8 cellular contexts compared by ENCODE assay signal in the genomic region with DNA sequence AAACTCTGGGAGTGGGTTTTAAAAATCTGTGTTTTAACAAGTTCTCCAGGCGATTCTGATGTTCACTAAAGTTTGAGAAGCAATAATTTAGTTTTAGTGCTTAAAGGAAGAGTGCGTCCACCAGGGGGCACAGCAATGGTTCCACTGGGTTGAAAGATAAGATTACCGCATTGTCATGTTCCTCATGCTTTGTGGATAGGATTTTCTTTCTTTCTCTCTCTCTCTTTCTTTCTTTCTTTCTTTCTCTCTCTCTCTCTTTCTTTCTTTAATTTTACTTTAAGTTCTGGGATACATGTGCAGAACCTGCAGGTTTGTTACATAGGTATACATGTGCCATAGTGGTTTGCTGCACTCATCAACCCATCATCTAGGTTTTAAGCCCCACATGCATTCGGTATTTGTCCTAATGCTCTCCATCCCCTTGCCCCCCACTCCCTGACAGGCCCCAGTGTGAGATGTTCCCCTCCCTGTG. TPM values are rescaled to one million over a fixed set of nuclear protein-coding genes. Genes with fewer than 3 reads are reported as not detected.
DNase-seq lines count a peak whose midpoint lies in the region; ATAC-seq and TF ChIP-seq lines count a peak whose summit lies in the region.
"Not testable (repeated sequence)": the region's sequence is repeated elsewhere in the genome, so short reads cannot be mapped to it uniquely, and the experiment has no call there.

No MANE protein-coding gene starts in this region.

- H3K4me1 Mint-ChIP-seq in CD4-positive, alpha-beta memory T cell: not testable (repeated sequence)
- H3K4me1 Mint-ChIP-seq in endothelial cell (ENCODE audit: unreplicated experiment): peaks cover 14% of the 10 kb centered on the region

- not testable (repeated sequence) for H3K9me3 Mint-ChIP-seq in CD4-positive, alpha-beta memory T cell; endothelial cell (ENCODE audit: unreplicated experiment)

- peak overlapping the region in 2 of 8 donors; percentile 42 to 66 for H3K4me3 Mint-ChIP-seq in CD4-positive, alpha-beta memory T cell
- not testable (repeated sequence) for H3K4me3 Mint-ChIP-seq in endothelial cell (ENCODE audit: unreplicated experiment)

- not testable (repeated sequence) for TF ChIP-seq POLR2A in Peyer's patch (IDR thresholded peaks at IDR 0.05)

- H3K36me3 ChIP-seq in CD4-positive, alpha-beta memory T cell (ENCODE audit: insufficient read depth, low read length); Peyer's patch: not testable (repeated sequence)

- POLR2A ChIA-PET in CD4-positive, alpha-beta memory T cell (lab: Charles Lee; ENCODE audit: partially characterized antibody): interaction anchor here (1.1 to 1.2 kb wide), 2 partner anchors 33 to 106 kb away, joined by 5 to 7 read pairs; a partner anchor contains a TSS

- H3K36me3 Mint-ChIP-seq in CD4-positive, alpha-beta memory T cell; endothelial cell (ENCODE audit: low read depth, unreplicated experiment): not testable (repeated sequence)

- not testable (repeated sequence) for H3K27ac ChIP-seq in CD4-positive, alpha-beta memory T cell (ENCODE audit: low read depth, low read length); Peyer's patch

- H3K4me1 ChIP-seq in CD4-positive, alpha-beta memory T cell (ENCODE audit: insufficient read depth, low read length); Peyer's patch: not testable (repeated sequence)

- peak; percentile 51 to 95 (median 82) for TF ChIP-seq CTCF in Peyer's patch (IDR thresholded peaks at IDR 0.05)
- TF ChIP-seq CTCF in endothelial cell (IDR thresholded peaks at IDR 0.05; ENCODE audit: unreplicated experiment): peak; percentile 83

- CTCF ChIA-PET in CD4-positive, alpha-beta memory T cell (lab: Charles Lee; ENCODE audit: partially characterized antibody): interaction anchor here (0.8 to 1.2 kb wide), 12 partner anchors 13 to 178 kb away, joined by 3 to 53 read pairs (median 4); no protein-coding TSS in a partner anchor

- not testable (repeated sequence) for H3K9me3 ChIP-seq in CD4-positive, alpha-beta memory T cell (ENCODE audit: control insufficient read depth in 1 of 2, low read length in 2 of 2); Peyer's patch

- intact Hi-C loops in CD4-positive, alpha-beta memory T cell (cut with micrococcal nuclease): loop anchor here (1.0 to 2.0 kb wide), 6 partner anchors 29 to 177 kb away; a partner anchor contains a TSS

- not testable (repeated sequence) for H3K27me3 ChIP-seq in CD4-positive, alpha-beta memory T cell (ENCODE audit: insufficient read depth, low read length); Peyer's patch

- ATAC-seq in GM21515 (IDR thresholded peaks at IDR 0.05; ENCODE audit: unreplicated experiment): peak; percentile 81

- H3K27ac Mint-ChIP-seq in CD4-positive, alpha-beta memory T cell: peak overlapping the region in 3 of 7 donors; percentile 2 to 71 (median 63)
- H3K27ac Mint-ChIP-seq in endothelial cell (ENCODE audit: unreplicated experiment): not testable (repeated sequence)

- not testable (repeated sequence) for H3K27me3 Mint-ChIP-seq in CD4-positive, alpha-beta memory T cell; endothelial cell (ENCODE audit: unreplicated experiment)

- DNase-seq in CD4-positive, alpha-beta memory T cell: peak; percentile 65 to 74 (median 71)
- DNase-seq in LHCN-M2 (ENCODE audit: low read depth) (peak; percentile 56), Peyer's patch (peak; percentile 80 to 94 (median 81)), activated T-cell treated with anti-CD3 and anti-CD28 coated beads for 24 hours (ENCODE audit: low read depth) (peak; percentile 64), endothelial cell (ENCODE audit: low spot score) (peak; percentile 69), medulla oblongata (ENCODE audit: extremely low spot score) (peak; percentile 82)
- peak; percentile 32 for DNase-seq in stimulated activated CD8-positive, alpha-beta memory T cell treated with anti-CD3 and anti-CD28 coated beads, Interleukin-12 subunit alpha, Interleukin-12 subunit beta, amount 100 ng/mL, for 4 hours (ENCODE audit: low read depth)

- not testable (repeated sequence) for H3K4me3 ChIP-seq in CD4-positive, alpha-beta memory T cell (ENCODE audit: low read length in 2 of 2); Peyer's patch

RNA-seq across cellular contexts. Expression of a gene that starts 33.0 kb away (rescaled TPM):
- total RNA-seq in CD4-positive, alpha-beta memory T cell: 10 to 100 TPM; 63.4 to 65.6 TPM
- 100 to 1,000 TPM in 1 of 2 donors, 10 to 100 TPM in 1; 89.4 to 107 TPM for polyA plus RNA-seq in CD4-positive, alpha-beta memory T cell
- not detected in 2 replicates for total RNA-seq in LHCN-M2 (2014; rRNA removed)
- not detected for polyA plus RNA-seq in LHCN-M2 (2012)
- 100 to 1,000 TPM in 3 of 4 donors, 10 to 100 TPM in 1; 52.0 to 229 (median 123) TPM for total RNA-seq in Peyer's patch
- total RNA-seq in endothelial cell (ENCODE audit: unreplicated experiment): 94.1 TPM

RNA-seq across cellular contexts. Expression of a gene that starts 42.0 kb away (rescaled TPM):
- total RNA-seq in CD4-positive, alpha-beta memory T cell: not detected
- not detected for polyA plus RNA-seq in CD4-positive, alpha-beta memory T cell
- total RNA-seq in LHCN-M2 (2014; rRNA removed): not detected in 2 replicates
- not detected for polyA plus RNA-seq in LHCN-M2 (2012)
- total RNA-seq in Peyer's patch: not detected
- total RNA-seq in endothelial cell (ENCODE audit: unreplicated experiment): not detected

Comparison
In these comparisons a context has a peak if more than half of its experiments do, and no peak if none do; other contexts are left out.
1. DNase-seq: peak in every context shown above with its lines; median percentile 82 in medulla oblongata; 81 in Peyer's patch; 71 in CD4-positive, alpha-beta memory T cell; 69 in endothelial cell; 64 in activated T-cell treated with anti-CD3 and anti-CD28 coated beads for 24 hours; 56 in LHCN-M2; 32 in stimulated activated CD8-positive, alpha-beta memory T cell treated with anti-CD3 and anti-CD28 coated beads, Interleukin-12 subunit alpha, Interleukin-12 subunit beta, amount 100 ng/mL, for 4 hours.
2. RNA of a gene that starts 33.0 kb away (total RNA-seq): 52.0 to 229 TPM in Peyer's patch, 94.1 TPM in endothelial cell (single experiment) and 63.4 to 65.6 TPM in CD4-positive, alpha-beta memory T cell; not detected in LHCN-M2; every median in the first group is over 10 times any median in the second.